In the genomic region with DNA sequence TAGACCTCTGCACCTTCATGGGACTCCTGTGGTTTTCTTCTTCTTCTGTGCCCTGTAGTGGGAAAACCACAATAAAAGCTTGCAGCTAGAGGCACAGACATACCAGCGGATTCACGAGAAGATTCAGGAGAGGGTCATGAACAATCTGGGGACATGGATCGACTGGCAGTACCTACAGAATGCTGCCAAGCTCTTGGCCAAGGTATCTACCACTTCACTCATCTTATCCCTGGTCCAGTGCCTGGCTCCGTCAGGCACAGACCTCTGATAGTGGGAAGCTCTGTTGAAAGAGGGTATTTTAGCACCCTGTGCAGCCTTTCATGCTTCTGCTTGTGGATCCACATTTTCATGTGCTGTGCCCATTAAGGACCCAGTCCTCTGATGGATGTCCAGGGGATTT, we compare ENCODE assay signal across 20 cellular contexts. TPM values are rescaled to one million over a fixed set of nuclear protein-coding genes. Genes with fewer than 3 reads are reported as not detected.
A peak's percentile ranks its signal among the peaks of the same experiment; 100 is the strongest.
DNase-seq lines count a peak whose midpoint lies in the region; ATAC-seq and TF ChIP-seq lines count a peak whose summit lies in the region.
"Had no signal": no experiment of that assay in that cellular context is flagged by ENCODE, and none has a peak within 500 bp of the region (broad histone marks: within the 10 kb centered on the region; RNA-seq: fewer than 3 reads in every experiment).

No MANE protein-coding gene starts in this region.

- TF ChIP-seq CTCF in right atrium auricular region (IDR thresholded peaks at IDR 0.05) (no peak), brain microvascular endothelial cell (IDR thresholded peaks at IDR 0.05; ENCODE audit: low read depth, low read length, missing control alignments) (no peak)

- H3K27ac Mint-ChIP-seq in T-helper 2 cell treated with Interferon-gamma antibody and Interleukin-4, amounts not matched to agents 5 μg/mL and 100 μg/mL, for 36 hours: peak overlapping the region; percentile 52
- peak overlapping the region; percentile 32 for H3K27ac Mint-ChIP-seq in T-helper 17 cell
- H3K27ac Mint-ChIP-seq: B cell; CD4-positive, CD25-positive, alpha-beta regulatory T cell; CD8-positive, alpha-beta T cell; GM23338; HFFc6 had no signal

- H3K27ac ChIP-seq in right atrium auricular region (no peak overlapping the region), brain microvascular endothelial cell (no peak overlapping the region)
- H3K27ac ChIP-seq: 22Rv1, BLaER1, C4-2B had no signal

- no peak for DNase-seq in T-helper 2 cell treated with Interferon-gamma antibody and Interleukin-4, amounts not matched to agents 5 μg/mL and 100 μg/mL, for 36 hours (ENCODE audit: low spot score)
- DNase-seq in T-helper 2 cell (no peak), Right ventricle myocardium superior (no peak), right atrium auricular region (ENCODE audit: low spot score) (no peak), T-helper 17 cell (no peak), mesenteric fat pad (ENCODE audit: low spot score) (peak; percentile 30), brain microvascular endothelial cell (no peak)
- DNase-seq: Caco-2; CD4-positive, CD25-positive, alpha-beta regulatory T cell; CD8-positive, alpha-beta T cell; DMS153; DND-41; H9; HFFc6 had no signal

- H3K36me3 Mint-ChIP-seq in T-helper 2 cell treated with Interferon-gamma antibody and Interleukin-4, amounts not matched to agents 5 μg/mL and 100 μg/mL, for 36 hours (ENCODE audit: low read depth): peaks cover 55% of the 10 kb centered on the region
- H3K36me3 Mint-ChIP-seq in T-helper 17 cell (ENCODE audit: low read depth): peaks cover 6% of the 10 kb centered on the region

- H3K27me3 ChIP-seq in right atrium auricular region (no peaks in the 10 kb centered on the region), brain microvascular endothelial cell (replicated peaks) (no peaks in the 10 kb centered on the region)
- H3K27me3 ChIP-seq: BLaER1 had no signal

- H3K4me1 ChIP-seq in right atrium auricular region: no peaks in the 10 kb centered on the region
- H3K4me1 ChIP-seq: BLaER1, Caco-2 had no signal

- no peaks in the 10 kb centered on the region for H3K4me1 Mint-ChIP-seq in T-helper 2 cell treated with Interferon-gamma antibody and Interleukin-4, amounts not matched to agents 5 μg/mL and 100 μg/mL, for 36 hours (ENCODE audit: low read depth)
- H3K4me1 Mint-ChIP-seq in T-helper 17 cell: no peaks in the 10 kb centered on the region
- H3K4me1 Mint-ChIP-seq: B cell; CD4-positive, CD25-positive, alpha-beta regulatory T cell; GM23338; H9 had no signal

- peaks cover 91% of the 10 kb centered on the region for H3K36me3 ChIP-seq in right atrium auricular region
- H3K36me3 ChIP-seq in brain microvascular endothelial cell (replicated peaks): peaks cover 63% of the 10 kb centered on the region

- H3K4me3 Mint-ChIP-seq in T-helper 2 cell treated with Interferon-gamma antibody and Interleukin-4, amounts not matched to agents 5 μg/mL and 100 μg/mL, for 36 hours: no peak overlapping the region
- no peak overlapping the region for H3K4me3 Mint-ChIP-seq in T-helper 17 cell
- H3K4me3 Mint-ChIP-seq: B cell; CD4-positive, CD25-positive, alpha-beta regulatory T cell; CD8-positive, alpha-beta T cell; GM23338; H9; HFFc6 had no signal

- peak; percentile 66 for ATAC-seq in Right ventricle myocardium superior (ENCODE audit: poor library complexity)
- no peak for ATAC-seq in T-helper 17 cell
- ATAC-seq in GM21447 (IDR thresholded peaks at IDR 0.05; ENCODE audit: unreplicated experiment): no peak
- ATAC-seq: CD8-positive, alpha-beta T cell; GM23338 had no signal

- H3K9me3 Mint-ChIP-seq in T-helper 2 cell treated with Interferon-gamma antibody and Interleukin-4, amounts not matched to agents 5 μg/mL and 100 μg/mL, for 36 hours: no peaks in the 10 kb centered on the region
- H3K9me3 Mint-ChIP-seq: CD4-positive, CD25-positive, alpha-beta regulatory T cell; CD8-positive, alpha-beta T cell; GM23338; H9; HFFc6 had no signal

- no peaks in the 10 kb centered on the region for H3K27me3 Mint-ChIP-seq in T-helper 2 cell treated with Interferon-gamma antibody and Interleukin-4, amounts not matched to agents 5 μg/mL and 100 μg/mL, for 36 hours (ENCODE audit: low read depth)
- no peaks in the 10 kb centered on the region for H3K27me3 Mint-ChIP-seq in T-helper 17 cell
- H3K27me3 Mint-ChIP-seq: B cell; CD4-positive, CD25-positive, alpha-beta regulatory T cell had no signal

- in situ Hi-C loops in brain microvascular endothelial cell (cut with HindIII; ENCODE audit: low pct_ligation_motif_present, low sequenced_read_pairs): no loop called here

- intact Hi-C loops in Right ventricle myocardium superior (cut with DNase I): no loop called here

- H3K4me3 ChIP-seq in right atrium auricular region (no peak overlapping the region), brain microvascular endothelial cell (ENCODE audit: low read depth, low read length) (no peak overlapping the region)
- H3K4me3 ChIP-seq: BLaER1, GM23338 had no signal

- H3K9me3 ChIP-seq in right atrium auricular region: no peaks in the 10 kb centered on the region
- no peaks in the 10 kb centered on the region for H3K9me3 ChIP-seq in T-helper 17 cell (ENCODE audit: control insufficient read depth, low read length, poor library complexity, severe bottlenecking)
- H3K9me3 ChIP-seq: BLaER1, Caco-2 had no signal

RNA-seq across cellular contexts. Expression of gene P4HTM, which starts 9.7 kb away (rescaled TPM):
- 25.1 TPM for total RNA-seq in Right ventricle myocardium superior
- total RNA-seq in right atrium auricular region: 10 to 100 TPM; 40.5 to 45.4 TPM
- total RNA-seq in T-helper 17 cell: 10 to 100 TPM; 37.8 to 43.2 TPM
- total RNA-seq in mesenteric fat pad: 16.2 TPM

RNA-seq across cellular contexts. Expression of gene WDR6, which starts 26.9 kb away (rescaled TPM):
- 71.6 TPM for total RNA-seq in Right ventricle myocardium superior
- 10 to 100 TPM; 51.2 to 71.1 TPM for total RNA-seq in right atrium auricular region
- 100 to 1,000 TPM; 181 to 202 TPM for total RNA-seq in T-helper 17 cell
- 104 TPM for total RNA-seq in mesenteric fat pad

RNA-seq across cellular contexts. Expression of gene DALRD3, which starts 38.1 kb away (rescaled TPM):
- total RNA-seq in Right ventricle myocardium superior: 7.9 TPM
- total RNA-seq in right atrium auricular region: 10 to 100 TPM in 1 of 2 donors, 1 to 10 TPM in 1; 9.5 to 11.8 TPM
- 10 to 100 TPM; 21.2 to 27.4 TPM for total RNA-seq in T-helper 17 cell
- 16.0 TPM for total RNA-seq in mesenteric fat pad

RNA-seq across cellular contexts. Expression of gene NDUFAF3, which starts 41.6 kb away (rescaled TPM):
- total RNA-seq in Right ventricle myocardium superior: 165 TPM
- total RNA-seq in right atrium auricular region: 100 to 1,000 TPM; 182 to 297 TPM
- total RNA-seq in T-helper 17 cell: 10 to 100 TPM; 61.3 to 62.9 TPM
- 102 TPM for total RNA-seq in mesenteric fat pad

RNA-seq across cellular contexts. Expression of gene IMPDH2, which starts 48.9 kb away (rescaled TPM):
- 58.5 TPM for total RNA-seq in Right ventricle myocardium superior
- total RNA-seq in right atrium auricular region: 10 to 100 TPM; 32.1 to 68.7 TPM
- total RNA-seq in T-helper 17 cell: 100 to 1,000 TPM in 1 of 2 donors, 10 to 100 TPM in 1; 96.8 to 108 TPM
- total RNA-seq in mesenteric fat pad: 123 TPM
